ENCODE assay signal across 8 cellular contexts in the genomic region with DNA sequence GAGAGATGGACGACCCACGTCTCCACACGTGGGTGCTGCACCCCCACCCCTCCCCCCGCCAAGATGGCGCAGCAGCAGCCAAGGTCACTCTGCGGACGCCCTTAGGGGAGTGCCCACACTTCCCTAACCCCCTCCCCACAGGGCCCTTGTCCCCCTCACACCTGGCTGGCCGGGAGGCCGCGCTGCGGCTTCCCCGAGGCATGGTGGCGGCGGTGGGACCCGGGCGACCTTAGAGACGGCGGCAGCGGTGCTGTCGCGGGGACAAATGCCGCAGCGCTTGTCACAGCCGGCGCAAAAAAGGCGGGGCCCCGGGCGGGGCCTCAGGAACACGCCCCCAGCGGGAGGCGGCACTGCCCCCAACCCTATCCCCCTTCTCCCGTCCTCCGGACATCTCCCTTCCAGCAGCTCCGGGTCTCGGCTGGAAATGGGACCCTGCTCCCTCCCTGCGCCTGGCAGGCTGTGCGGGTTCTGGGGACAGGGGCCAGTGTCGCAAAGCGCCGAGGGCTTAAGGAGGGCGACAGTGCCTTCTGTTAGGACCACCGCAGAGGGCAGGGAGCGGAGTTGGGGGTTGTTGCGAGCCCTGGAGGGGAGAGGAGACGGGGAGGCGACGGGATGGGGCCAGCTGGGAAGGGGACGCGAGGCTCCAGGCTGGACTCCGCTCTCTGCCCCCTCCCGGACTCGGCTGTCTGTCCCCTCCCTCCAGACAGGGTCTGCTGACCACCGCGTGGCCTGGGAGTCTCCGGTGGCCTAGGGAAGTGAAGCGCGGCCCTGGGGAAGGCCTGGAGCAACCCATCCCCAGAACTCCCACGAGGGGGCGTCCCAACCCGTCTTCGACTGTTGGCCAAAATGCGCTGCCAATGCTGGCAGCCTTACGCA. TPM values are rescaled to one million over a fixed set of nuclear protein-coding genes. Genes with fewer than 3 reads are reported as not detected.
DNase-seq lines count a peak whose midpoint lies in the region; ATAC-seq, FAIRE-seq and TF ChIP-seq lines count a peak whose summit lies in the region.

Gene CHCHD10 (minus strand): TSS at position 300 of the 876 bp plus-strand sequence. CDS start 98 bp downstream, at position 202.

- H3K9me2 ChIP-seq in HCT116 (ENCODE audit: insufficient read depth), result no peaks in the 10 kb centered on the region

- peaks cover 35% of the 10 kb centered on the region for H3K79me2 ChIP-seq in HCT116 (ENCODE audit: insufficient read depth, low read length)

- TF ChIP-seq RAD21 in HCT116 (IDR thresholded peaks at IDR 0.05; ENCODE audit: low read depth), result peak; percentile 70

- DNase-seq in DMS53 (lab: John Stamatoyannopoulos, UW), result peak; percentile 79
- DNase-seq in HCT116 (ENCODE audit: low read depth, low spot score), result peak; percentile 60
- DNase-seq in NCI-H345 (lab: John Stamatoyannopoulos, UW), result peak; percentile 89
- DNase-seq in activated CD4-positive, CD25-positive, alpha-beta regulatory T cell treated with anti-CD3 and anti-CD28 coated beads, Interleukin-2, amount 50 U/mL, for 72 hours, result peak; percentile 83
- peak; percentile 88 for DNase-seq in cerebellum (ENCODE audit: low spot score)
- peak; percentile 60 to 74 for DNase-seq in stimulated activated CD4-positive, alpha-beta T cell treated with anti-CD3 and anti-CD28 coated beads, Interleukin-15, amount 100 ng/mL, for 48 hours (ENCODE audit: low read depth in 2 of 2)
- DNase-seq in RCC 7860 (ENCODE audit: low spot score), result no peak

- RAD21 ChIA-PET in HCT116 (lab: Charles Lee; ENCODE audit: low non-redundant PET in 1 of 2, low total read pairs in 2 of 2, uncharacterized antibody in 2 of 2, unreplicated experiment in 2 of 2), result interaction anchor here in 1 of 2 experiments (0.6 kb wide), 1 partner anchor 44 kb away, joined by 3 read pairs; no protein-coding TSS in a partner anchor

- TSS peak; percentile 78 for BruUV-seq in HCT116 (replicated peaks; lab: Mats Ljungman, UMichigan)

- H3K9ac ChIP-seq in HCT116 (ENCODE audit: low read length), result peak within 1 kb of the TSS; percentile 93

- CTCF ChIA-PET in HCT116 (lab: Charles Lee), result interaction anchor here (1.5 kb wide), 2 partner anchors 12 to 82 kb away, joined by 7 to 8 read pairs; no protein-coding TSS in a partner anchor

- peak; percentile 76 for ATAC-seq in HCT116

- no peaks in the 10 kb centered on the region for H4K20me1 ChIP-seq in HCT116 (ENCODE audit: insufficient read depth)

- H3K9me3 ChIP-seq in HCT116 (ENCODE audit: control insufficient read depth in 1 of 2, insufficient read depth in 1 of 2, low read depth in 1 of 2, low read length in 2 of 2), result no peaks in the 10 kb centered on the region

- FAIRE-seq in RCC 7860 (lab: Jason Lieb, UNC), result no peak

- TF ChIP-seq POLR2A in HCT116 (IDR thresholded peaks at IDR 0.05; ENCODE audit: borderline replicate concordance, extremely low read depth, insufficient read depth, insufficient read length), result peak; percentile 66

- no peak within 1 kb of the TSS for H2AFZ ChIP-seq in HCT116 (ENCODE audit: low read depth, low read length, poor library complexity, severe bottlenecking)

- intact Hi-C loops in HCT116 (cut with micrococcal nuclease), result loop anchor here (2.0 to 10.0 kb wide), 3 partner anchors 79 to 225 kb away; no protein-coding TSS in a partner anchor

- TF ChIP-seq CTCF in HCT116 (IDR thresholded peaks at IDR 0.05 in 2 of 3, conservative IDR thresholded peaks at IDR 0.05 in 1 of 3; ENCODE audit: borderline replicate concordance in 1 of 3, insufficient read depth in 1 of 3, low read depth in 2 of 3, low read length in 2 of 3), result peak; percentile 55 to 79 (median 76); a peak in 5 of 6 replicates

- peak within 1 kb of the TSS; percentile 89 for H3K27ac ChIP-seq in HCT116 (ENCODE audit: low read depth, low read length)
- peak within 1 kb of the TSS; percentile 89 for H3K27ac ChIP-seq in layer of hippocampus (ENCODE audit: low read depth, low read length)

- H3K4me1 ChIP-seq in HCT116 (ENCODE audit: control insufficient read depth in 1 of 2, insufficient read depth in 2 of 2, low read length in 2 of 2), result peaks cover 22 to 67% of the 10 kb centered on the region in 2 experiments

- H3K27me3 ChIP-seq in HCT116 (ENCODE audit: insufficient read depth, low read length), result no peaks in the 10 kb centered on the region
- no peaks in the 10 kb centered on the region for H3K27me3 ChIP-seq in layer of hippocampus (ENCODE audit: control insufficient read depth, insufficient read depth, low read length)

- H3K36me3 ChIP-seq in HCT116 (ENCODE audit: control insufficient read depth in 1 of 2, insufficient read depth in 2 of 2, low read length in 2 of 2), result peaks cover 9 to 20% of the 10 kb centered on the region in 2 experiments; a peak in 3 of 4 replicates

- peak within 1 kb of the TSS; percentile 73 to 86 for H3K4me3 ChIP-seq in HCT116 (replicated peaks in 1 of 2; ENCODE audit: low read depth in 1 of 2, low read length in 2 of 2)

- POLR2A ChIA-PET in HCT116 (lab: Charles Lee), result interaction anchor here (2.2 kb wide), 1 partner anchor 9 kb away, joined by 6 read pairs; no protein-coding TSS in a partner anchor

- peak within 1 kb of the TSS; percentile 100 for H3K4me2 ChIP-seq in HCT116 (ENCODE audit: low read length)

TF ChIP-seq in HCT116, 20 proteins besides CTCF, POLR2A, EP300 and RAD21:
- TF ChIP-seq FOSL1 (IDR thresholded peaks at IDR 0.05; ENCODE audit: low read depth) (no peak), ATF3 (IDR thresholded peaks at IDR 0.05) (no peak), SIN3A (IDR thresholded peaks at IDR 0.05; ENCODE audit: low read depth) (peak; percentile 47; the same call in 1 of the 2 replicates), CBX3 (IDR thresholded peaks at IDR 0.05; ENCODE audit: low read depth) (no peak), ELF1 (IDR thresholded peaks at IDR 0.05; ENCODE audit: borderline replicate concordance, low read depth) (no peak), JUND (IDR thresholded peaks at IDR 0.05) (no peak), ZBTB33 (IDR thresholded peaks at IDR 0.05; ENCODE audit: extremely low read depth, insufficient replicate concordance, low read length) (peak; percentile 6), EGR1 (IDR thresholded peaks at IDR 0.05; ENCODE audit: low read depth) (no peak), ZFX (IDR thresholded peaks at IDR 0.05) (peak; percentile 75), SRF (IDR thresholded peaks at IDR 0.05; ENCODE audit: low read depth) (no peak), ZNF274 (IDR thresholded peaks at IDR 0.05; ENCODE audit: low read depth, low read length) (no peak), POLR2AphosphoS5 (IDR thresholded peaks at IDR 0.05; ENCODE audit: low read depth, low read length) (peak; percentile 84), YY1 (IDR thresholded peaks at IDR 0.05; ENCODE audit: extremely low read depth, insufficient replicate concordance, low read depth, low read length) (peak; percentile 86)
- TF ChIP-seq, protein P1, sequence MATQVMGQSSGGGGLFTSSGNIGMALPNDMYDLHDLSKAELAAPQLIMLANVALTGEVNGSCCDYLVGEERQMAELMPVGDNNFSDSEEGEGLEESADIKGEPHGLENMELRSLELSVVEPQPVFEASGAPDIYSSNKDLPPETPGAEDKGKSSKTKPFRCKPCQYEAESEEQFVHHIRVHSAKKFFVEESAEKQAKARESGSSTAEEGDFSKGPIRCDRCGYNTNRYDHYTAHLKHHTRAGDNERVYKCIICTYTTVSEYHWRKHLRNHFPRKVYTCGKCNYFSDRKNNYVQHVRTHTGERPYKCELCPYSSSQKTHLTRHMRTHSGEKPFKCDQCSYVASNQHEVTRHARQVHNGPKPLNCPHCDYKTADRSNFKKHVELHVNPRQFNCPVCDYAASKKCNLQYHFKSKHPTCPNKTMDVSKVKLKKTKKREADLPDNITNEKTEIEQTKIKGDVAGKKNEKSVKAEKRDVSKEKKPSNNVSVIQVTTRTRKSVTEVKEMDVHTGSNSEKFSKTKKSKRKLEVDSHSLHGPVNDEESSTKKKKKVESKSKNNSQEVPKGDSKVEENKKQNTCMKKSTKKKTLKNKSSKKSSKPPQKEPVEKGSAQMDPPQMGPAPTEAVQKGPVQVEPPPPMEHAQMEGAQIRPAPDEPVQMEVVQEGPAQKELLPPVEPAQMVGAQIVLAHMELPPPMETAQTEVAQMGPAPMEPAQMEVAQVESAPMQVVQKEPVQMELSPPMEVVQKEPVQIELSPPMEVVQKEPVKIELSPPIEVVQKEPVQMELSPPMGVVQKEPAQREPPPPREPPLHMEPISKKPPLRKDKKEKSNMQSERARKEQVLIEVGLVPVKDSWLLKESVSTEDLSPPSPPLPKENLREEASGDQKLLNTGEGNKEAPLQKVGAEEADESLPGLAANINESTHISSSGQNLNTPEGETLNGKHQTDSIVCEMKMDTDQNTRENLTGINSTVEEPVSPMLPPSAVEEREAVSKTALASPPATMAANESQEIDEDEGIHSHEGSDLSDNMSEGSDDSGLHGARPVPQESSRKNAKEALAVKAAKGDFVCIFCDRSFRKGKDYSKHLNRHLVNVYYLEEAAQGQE (IDR thresholded peaks at IDR 0.05; ENCODE audit: low read depth), result no peak
- TF ChIP-seq, protein P2, sequence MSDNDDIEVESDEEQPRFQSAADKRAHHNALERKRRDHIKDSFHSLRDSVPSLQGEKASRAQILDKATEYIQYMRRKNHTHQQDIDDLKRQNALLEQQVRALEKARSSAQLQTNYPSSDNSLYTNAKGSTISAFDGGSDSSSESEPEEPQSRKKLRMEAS (IDR thresholded peaks at IDR 0.05), result peak; percentile 59; the same call in 1 of the 2 replicates

RNA-seq across cellular contexts. Expression of gene CHCHD10, which starts in this region (rescaled TPM):
- total RNA-seq in HCT116 (2021; ENCODE audit: unreplicated experiment) (279 TPM), cerebellum (2.4 TPM)
- 397 and 460 TPM in 2 replicates for polyA plus RNA-seq in HCT116 (2012)

Comparison
In these comparisons a context has a peak if more than half of its experiments do, and no peak if none do; other contexts are left out.
1. RNA of gene CHCHD10 (total RNA-seq): 279 TPM in HCT116 (single experiment); 2.4 TPM in cerebellum (single experiment); every median in the first group is over 10 times any median in the second.